ENCODE assay signal across 9 cellular contexts in the genomic region with DNA sequence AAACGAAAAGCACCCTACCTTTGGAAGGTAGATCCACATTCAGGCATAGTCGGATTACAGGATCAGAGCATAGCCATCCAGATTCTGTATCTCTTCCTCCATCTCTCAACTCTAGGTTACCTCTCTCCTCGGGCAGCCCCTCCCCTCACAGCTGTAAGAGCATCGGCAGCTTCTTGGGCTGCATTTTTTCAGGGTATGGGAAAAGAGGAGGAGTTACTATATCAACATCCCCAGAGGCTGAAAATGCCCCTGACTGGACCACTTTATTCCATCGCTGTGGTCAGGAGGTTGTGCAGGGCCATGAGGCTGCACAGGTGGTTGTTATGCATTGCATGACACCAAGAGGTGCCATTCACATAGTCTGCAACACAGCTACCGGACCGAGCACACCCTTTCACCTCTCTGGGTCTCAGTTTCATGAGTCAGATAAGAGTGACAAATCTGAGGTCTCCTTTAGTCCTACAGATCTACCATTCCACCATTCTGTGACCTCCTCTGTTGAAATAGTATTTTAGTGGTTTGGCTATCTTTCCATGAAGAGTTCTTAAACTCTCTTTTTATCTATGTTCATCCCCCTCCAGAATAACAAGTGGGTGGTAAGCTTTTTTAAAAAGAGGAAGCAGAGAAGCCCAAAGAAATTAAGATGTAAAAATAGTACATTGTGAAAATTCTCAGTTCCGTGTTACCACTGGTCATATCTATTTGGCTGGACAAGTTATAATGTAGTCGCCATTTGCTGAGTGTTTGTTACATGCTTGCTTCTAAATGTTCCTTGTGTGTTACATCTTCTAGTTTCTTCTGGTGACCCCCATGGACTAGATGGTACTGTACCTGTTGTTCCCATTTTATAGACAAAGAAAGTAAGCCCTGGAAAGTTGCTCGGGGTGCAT. TPM values are rescaled to one million over a fixed set of nuclear protein-coding genes. Genes with fewer than 3 reads are reported as not detected.
DNase-seq lines count a peak whose midpoint lies in the region; ATAC-seq lines count a peak whose summit lies in the region.
"Had no signal": no experiment of that assay in that cellular context is flagged by ENCODE, and none has a peak within 500 bp of the region (broad histone marks: within the 10 kb centered on the region; RNA-seq: fewer than 3 reads in every experiment).

No MANE protein-coding gene starts in this region.

- ATAC-seq in GM19035 (IDR thresholded peaks at IDR 0.05; ENCODE audit: unreplicated experiment) (peak; percentile 84), HG02870 (IDR thresholded peaks at IDR 0.05; ENCODE audit: unreplicated experiment) (peak; percentile 87)
- ATAC-seq in activated CD4-positive, alpha-beta T cell treated with anti-CD3 and anti-CD28 coated beads for 36 hours = no peak

- peaks cover 5% of the 10 kb centered on the region for H3K9me3 Mint-ChIP-seq in activated naive CD4-positive, alpha-beta T cell treated with anti-CD3 and anti-CD28 coated beads for 36 hours
- no peaks in the 10 kb centered on the region for H3K9me3 Mint-ChIP-seq in activated CD4-positive, alpha-beta T cell treated with anti-CD3 and anti-CD28 coated beads for 36 hours (ENCODE audit: low read depth)

- H3K4me3 ChIP-seq in rectal smooth muscle tissue (ENCODE audit: low read length) = peak overlapping the region; percentile 1

- H3K27ac ChIP-seq in rectal smooth muscle tissue (ENCODE audit: low read depth, low read length) = no peak overlapping the region

- no peak overlapping the region for H3K27ac Mint-ChIP-seq in activated naive CD4-positive, alpha-beta T cell treated with anti-CD3 and anti-CD28 coated beads for 36 hours
- H3K27ac Mint-ChIP-seq in activated CD4-positive, alpha-beta T cell treated with anti-CD3 and anti-CD28 coated beads for 36 hours = no peak overlapping the region

- POLR2A ChIA-PET in activated CD4-positive, alpha-beta T cell treated with anti-CD3 and anti-CD28 coated beads for 36 hours (lab: Charles Lee) = interaction anchor here (0.6 kb wide), 1 partner anchor 535 kb away, joined by 6 read pairs; no protein-coding TSS in a partner anchor

- CTCF ChIA-PET in activated naive CD4-positive, alpha-beta T cell treated with anti-CD3 and anti-CD28 coated beads for 36 hours (lab: Charles Lee) = no interaction called here
- CTCF ChIA-PET in activated CD4-positive, alpha-beta T cell treated with anti-CD3 and anti-CD28 coated beads for 36 hours (lab: Charles Lee) = interaction anchor here (0.8 kb wide), 1 partner anchor 9 kb away, joined by 3 read pairs; no protein-coding TSS in a partner anchor

- no peaks in the 10 kb centered on the region for H3K4me1 Mint-ChIP-seq in activated naive CD4-positive, alpha-beta T cell treated with anti-CD3 and anti-CD28 coated beads for 36 hours (ENCODE audit: low read depth)
- no peaks in the 10 kb centered on the region for H3K4me1 Mint-ChIP-seq in activated CD4-positive, alpha-beta T cell treated with anti-CD3 and anti-CD28 coated beads for 36 hours

- H3K9ac ChIP-seq in rectal smooth muscle tissue (ENCODE audit: low read length) = no peak overlapping the region

- H3K4me3 Mint-ChIP-seq in activated naive CD4-positive, alpha-beta T cell treated with anti-CD3 and anti-CD28 coated beads for 36 hours = no peak overlapping the region
- H3K4me3 Mint-ChIP-seq in activated CD4-positive, alpha-beta T cell treated with anti-CD3 and anti-CD28 coated beads for 36 hours = no peak overlapping the region

- DNase-seq in NCI-H2171 treated with DMSO at 0.1 percent for 48 hours (lab: John Stamatoyannopoulos, UW) (peak; percentile 70), NCI-H2029 (lab: John Stamatoyannopoulos, UW) (no peak), DMS153 treated with DMSO at 0.1 percent for 48 hours (lab: John Stamatoyannopoulos, UW; ENCODE audit: unreplicated experiment) (no peak)
- no peak for DNase-seq in activated naive CD4-positive, alpha-beta T cell treated with anti-CD3 and anti-CD28 coated beads for 36 hours
- DNase-seq in activated CD4-positive, alpha-beta T cell treated with anti-CD3 and anti-CD28 coated beads for 36 hours = no peak
- DNase-seq: cortex of kidney had no signal

- H3K4me1 ChIP-seq in rectal smooth muscle tissue (ENCODE audit: control insufficient read depth, insufficient read depth, low read length) = no peaks in the 10 kb centered on the region

- H3K27me3 Mint-ChIP-seq in activated naive CD4-positive, alpha-beta T cell treated with anti-CD3 and anti-CD28 coated beads for 36 hours (ENCODE audit: low read depth) = peaks cover 2% of the 10 kb centered on the region
- peaks cover 4% of the 10 kb centered on the region for H3K27me3 Mint-ChIP-seq in activated CD4-positive, alpha-beta T cell treated with anti-CD3 and anti-CD28 coated beads for 36 hours

- no peaks in the 10 kb centered on the region for H3K27me3 ChIP-seq in rectal smooth muscle tissue (ENCODE audit: control insufficient read depth, insufficient read depth, low read length)

- H3K36me3 ChIP-seq in rectal smooth muscle tissue (ENCODE audit: control insufficient read depth, insufficient read depth, low read length) = no peaks in the 10 kb centered on the region

- no peaks in the 10 kb centered on the region for H3K36me3 Mint-ChIP-seq in activated naive CD4-positive, alpha-beta T cell treated with anti-CD3 and anti-CD28 coated beads for 36 hours (ENCODE audit: low read depth)
- no peaks in the 10 kb centered on the region for H3K36me3 Mint-ChIP-seq in activated CD4-positive, alpha-beta T cell treated with anti-CD3 and anti-CD28 coated beads for 36 hours (ENCODE audit: low read depth)

- intact Hi-C loops in activated naive CD4-positive, alpha-beta T cell treated with anti-CD3 and anti-CD28 coated beads for 36 hours (cut with micrococcal nuclease) = no loop called here
- intact Hi-C loops in activated CD4-positive, alpha-beta T cell treated with anti-CD3 and anti-CD28 coated beads for 36 hours (cut with DNase I, micrococcal nuclease) = no loop called here

RNA-seq across cellular contexts. Expression of a gene that starts 56.6 kb away (rescaled TPM):
- total RNA-seq in activated naive CD4-positive, alpha-beta T cell treated with anti-CD3 and anti-CD28 coated beads for 36 hours = 1 to 10 TPM; 8.3 to 8.7 TPM
- 10 to 100 TPM; 15.7 to 16.7 TPM for total RNA-seq in activated CD4-positive, alpha-beta T cell treated with anti-CD3 and anti-CD28 coated beads for 36 hours
